In the genomic region with DNA sequence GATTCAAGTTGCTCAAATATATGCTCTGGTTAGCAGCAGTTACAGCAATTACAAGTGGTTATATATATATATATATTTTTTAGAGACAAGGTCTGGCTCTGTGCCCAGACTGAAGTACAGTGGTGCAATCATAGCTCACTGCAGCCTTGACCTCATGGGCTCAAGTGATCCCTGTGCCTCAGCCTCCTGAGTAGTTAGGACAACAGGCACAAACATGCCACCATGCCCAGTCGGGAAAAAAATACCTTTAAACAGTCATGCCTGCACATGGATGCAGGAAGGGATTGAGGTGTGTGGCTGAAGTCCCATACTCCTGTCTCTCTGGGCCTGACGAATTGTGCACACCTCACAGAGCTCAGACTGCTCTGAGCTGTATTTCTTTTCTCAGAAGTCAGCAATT, we compare ENCODE assay signal across 14 cellular contexts. TPM values are rescaled to one million over a fixed set of nuclear protein-coding genes. Genes with fewer than 3 reads are reported as not detected.
DNase-seq lines count a peak whose midpoint lies in the region; ATAC-seq, FAIRE-seq and TF ChIP-seq lines count a peak whose summit lies in the region.
"Had no signal": no experiment of that assay in that cellular context is flagged by ENCODE, and none has a peak within 500 bp of the region (broad histone marks: within the 10 kb centered on the region; RNA-seq: fewer than 3 reads in every experiment).

No MANE protein-coding gene starts in this region.

- ATAC-seq in HepG2 = peak; percentile 99
- ATAC-seq: psoas muscle had no signal

- no peaks in the 10 kb centered on the region for H3K79me2 ChIP-seq in HepG2 (ENCODE audit: insufficient read depth, low read length)

- H3K4me1 ChIP-seq in HepG2 (ENCODE audit: insufficient read depth, low read length) = peaks cover 11% of the 10 kb centered on the region
- H3K4me1 ChIP-seq: psoas muscle had no signal

- in situ Hi-C loops in brain microvascular endothelial cell (cut with HindIII; ENCODE audit: low pct_ligation_motif_present, low sequenced_read_pairs) (loop anchor here (25.0 kb wide), 1 partner anchor 199 kb away; no protein-coding TSS in a partner anchor), HepG2 (cut with HindIII; ENCODE audit: extremely low pct_ligation_motif_present, low pct_unique_long_range_greater_than_20kb) (no loop called here)

- H3K36me3 ChIP-seq in brain microvascular endothelial cell (replicated peaks) (no peaks in the 10 kb centered on the region), HepG2 (replicated peaks in 1 of 2; ENCODE audit: control insufficient read depth in 1 of 2, insufficient read depth in 2 of 2, low read length in 2 of 2) (no peaks in the 10 kb centered on the region)

- no peak for TF ChIP-seq POLR2A in HepG2 (IDR thresholded peaks at IDR 0.05; ENCODE audit: insufficient read depth in 1 of 2, low read depth in 2 of 2, low read length in 2 of 2)

- intact Hi-C loops in HepG2 (cut with micrococcal nuclease; ENCODE audit: unreplicated experiment) = no loop called here

- TF ChIP-seq CTCF in brain microvascular endothelial cell (IDR thresholded peaks at IDR 0.05; ENCODE audit: low read depth, low read length, missing control alignments) (no peak), HepG2 (CRISPR knock-in tag; IDR thresholded peaks at IDR 0.05) (no peak), endothelial cell (IDR thresholded peaks at IDR 0.05; ENCODE audit: unreplicated experiment) (no peak)

- H3K27ac Mint-ChIP-seq in endothelial cell (ENCODE audit: unreplicated experiment) = no peak overlapping the region
- H3K27ac Mint-ChIP-seq: activated naive CD8-positive, alpha-beta T cell treated with anti-CD3 and anti-CD28 coated beads, Interleukin-2, amount 10 ng/mL, durations not matched to agents 7 days and 5 days; dendritic cell treated with granulocyte-macrophage colony-stimulating factor and Interleukin-4, amounts not matched to agents 40 ng/mL and 50 ng/mL, for 4 days had no signal

- H3K4me1 Mint-ChIP-seq in endothelial cell (ENCODE audit: unreplicated experiment) = no peaks in the 10 kb centered on the region

- no peak for TF ChIP-seq RAD21 in HepG2 (CRISPR knock-in tag; IDR thresholded peaks at IDR 0.05)

- H3K9me3 Mint-ChIP-seq in endothelial cell (ENCODE audit: unreplicated experiment) = no peaks in the 10 kb centered on the region

- H3K27me3 ChIP-seq in brain microvascular endothelial cell (replicated peaks) (no peaks in the 10 kb centered on the region), HepG2 (ENCODE audit: control insufficient read depth in 1 of 2, insufficient read depth in 2 of 2, low read length in 2 of 2) (no peaks in the 10 kb centered on the region; a peak in 1 of 5 replicates)

- H2AFZ ChIP-seq in HepG2 (ENCODE audit: low read length) = no peak overlapping the region

- peak; percentile 84 for FAIRE-seq in HepG2 (lab: Jason Lieb, UNC)

- H3K27me3 Mint-ChIP-seq in endothelial cell (ENCODE audit: unreplicated experiment) = no peaks in the 10 kb centered on the region
- H3K27me3 Mint-ChIP-seq: activated naive CD8-positive, alpha-beta T cell treated with anti-CD3 and anti-CD28 coated beads, Interleukin-2, amount 10 ng/mL, durations not matched to agents 7 days and 5 days; dendritic cell treated with granulocyte-macrophage colony-stimulating factor and Interleukin-4, amounts not matched to agents 40 ng/mL and 50 ng/mL, for 4 days had no signal

- DNase-seq in NCI-H1417 (lab: John Stamatoyannopoulos, UW) (peak; percentile 23 to 79 (median 36)), NCI-H1417 treated with DMSO at 0.1 percent for 48 hours (lab: John Stamatoyannopoulos, UW) (no peak), MV-4-11 (lab: John Stamatoyannopoulos, UW) (peak; percentile 65), brain microvascular endothelial cell (peak; percentile 74), HepG2 (ENCODE audit: low spot score) (peak; percentile 88), endothelial cell (ENCODE audit: low spot score) (no peak), NCI-H187 treated with DMSO at 0.1 percent for 48 hours (lab: John Stamatoyannopoulos, UW) (no peak)
- DNase-seq in stimulated activated CD4-positive, alpha-beta T cell treated with anti-CD3 and anti-CD28 coated beads, Interleukin-1b, Interleukin-23, amount 100 ng/mL, for 48 hours = no peak
- DNase-seq: activated naive CD8-positive, alpha-beta T cell treated with anti-CD3 and anti-CD28 coated beads, Interleukin-2, amount 10 ng/mL, durations not matched to agents 7 days and 5 days; islet precursor cell; NCI-H524 treated with DMSO at 0.1 percent for 48 hours; psoas muscle; stimulated activated CD4-positive, alpha-beta T cell treated with anti-CD3 and anti-CD28 coated beads, Interleukin-2, amount 100 ng/mL, for 24 hours had no signal

- peak in 1 of 2 experiments; percentile 63; a peak in 1 of 4 replicates for TF ChIP-seq EP300 in HepG2 (IDR thresholded peaks at IDR 0.05; ENCODE audit: low read depth in 2 of 2, low read length in 2 of 2)
- no peak for TF ChIP-seq EP300 in HepG2 (CRISPR knock-in tag; IDR thresholded peaks at IDR 0.05; ENCODE audit: borderline replicate concordance)

- H3K27ac ChIP-seq in brain microvascular endothelial cell (no peak overlapping the region), HepG2 (ENCODE audit: extremely low read length, insufficient read depth, low read length) (peak overlapping the region; percentile 29)
- H3K27ac ChIP-seq: psoas muscle had no signal

- H3K4me3 ChIP-seq in brain microvascular endothelial cell (ENCODE audit: low read depth, low read length) (no peak overlapping the region), HepG2 (replicated peaks in 1 of 3; ENCODE audit: insufficient read depth in 1 of 3, low read depth in 2 of 3, low read length in 3 of 3) (no peak overlapping the region)
- H3K4me3 ChIP-seq: psoas muscle had no signal

- no peak overlapping the region for H3K9ac ChIP-seq in HepG2 (ENCODE audit: insufficient read depth, low read depth, low read length)

- WGBS in HepG2 (ENCODE audit: low lambda C conversion rate) = 3% methylated on average over 2 of the region's 2 CpGs

- H3K36me3 Mint-ChIP-seq in endothelial cell (ENCODE audit: low read depth, unreplicated experiment) = no peaks in the 10 kb centered on the region

- CTCF ChIA-PET in HepG2 (lab: Yijun Ruan, JAX; ENCODE audit: low intra/inter-chr PET ratio, low total read pairs) = no interaction called here

- H3K9me3 ChIP-seq in HepG2 (ENCODE audit: low read length) = peaks cover 16% of the 10 kb centered on the region
- H3K9me3 ChIP-seq: psoas muscle had no signal

- BruUV-seq in HepG2 (replicated peaks; lab: Mats Ljungman, UMichigan) = no TSS peak

- POLR2A ChIA-PET in HepG2 (lab: Yijun Ruan, JAX) = interaction anchor here (1.1 kb wide), 1 partner anchor 9 kb away, joined by 3 read pairs; no protein-coding TSS in a partner anchor

- peak overlapping the region; percentile 40; the same call in 1 of the 2 replicates for H3K4me2 ChIP-seq in HepG2 (ENCODE audit: low read depth, low read length)

- no peak overlapping the region for H3K4me3 Mint-ChIP-seq in endothelial cell (ENCODE audit: unreplicated experiment)
- H3K4me3 Mint-ChIP-seq: activated naive CD8-positive, alpha-beta T cell treated with anti-CD3 and anti-CD28 coated beads, Interleukin-2, amount 10 ng/mL, durations not matched to agents 7 days and 5 days; dendritic cell treated with granulocyte-macrophage colony-stimulating factor and Interleukin-4, amounts not matched to agents 40 ng/mL and 50 ng/mL, for 4 days had no signal

- no peaks in the 10 kb centered on the region for H4K20me1 ChIP-seq in HepG2 (ENCODE audit: insufficient read depth, low read length)

TF ChIP-seq in HepG2, 621 proteins besides CTCF, POLR2A, EP300 and RAD21 (continues in another document):
- TF ChIP-seq SNAI1 (CRISPR knock-in tag; IDR thresholded peaks at IDR 0.05; ENCODE audit: borderline replicate concordance) (no peak), ZNF264 (CRISPR knock-in tag; IDR thresholded peaks at IDR 0.05) (0 out of 2 replicates have a peak, but pooled peaks have one; percentile 32), JUND (CRISPR knock-in tag; IDR thresholded peaks at IDR 0.05) (no peak), ZFX (CRISPR knock-in tag; IDR thresholded peaks at IDR 0.05; ENCODE audit: low read depth) (no peak)
- TF ChIP-seq, protein P1, sequence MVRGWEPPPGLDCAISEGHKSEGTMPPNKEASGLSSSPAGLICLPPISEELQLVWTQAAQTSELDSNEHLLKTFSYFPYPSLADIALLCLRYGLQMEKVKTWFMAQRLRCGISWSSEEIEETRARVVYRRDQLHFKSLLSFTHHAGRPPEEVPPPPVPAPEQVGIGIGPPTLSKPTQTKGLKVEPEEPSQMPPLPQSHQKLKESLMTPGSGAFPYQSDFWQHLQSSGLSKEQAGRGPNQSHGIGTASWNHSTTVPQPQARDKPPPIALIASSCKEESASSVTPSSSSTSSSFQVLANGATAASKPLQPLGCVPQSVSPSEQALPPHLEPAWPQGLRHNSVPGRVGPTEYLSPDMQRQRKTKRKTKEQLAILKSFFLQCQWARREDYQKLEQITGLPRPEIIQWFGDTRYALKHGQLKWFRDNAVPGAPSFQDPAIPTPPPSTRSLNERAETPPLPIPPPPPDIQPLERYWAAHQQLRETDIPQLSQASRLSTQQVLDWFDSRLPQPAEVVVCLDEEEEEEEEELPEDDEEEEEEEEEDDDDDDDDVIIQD (CRISPR knock-in tag; IDR thresholded peaks at IDR 0.05; ENCODE audit: low read depth) = peak; percentile 31; the same call in 1 of the 2 replicates

RNA-seq across cellular contexts. Expression of a gene that starts 19.6 kb away (rescaled TPM):
- total RNA-seq in HepG2 (2016; rRNA removed; fragmentation: Illumina TruSeq; extraction: Trizol) = 0.07 and 0.09 TPM in 2 replicates
- total RNA-seq in HepG2 (2016; cell fraction: cytosol; rRNA removed; fragmentation: Illumina TruSeq; extraction: Trizol; ENCODE audit: low read depth) = not detected in 2 replicates
- 0.15 TPM in 1 of 2 replicates, not detected in the other for total RNA-seq in HepG2 (2016; cell fraction: insoluble cytoplasmic fraction; rRNA removed; fragmentation: Illumina TruSeq; extraction: Trizol)
- total RNA-seq in HepG2 (2016; cell fraction: membrane; rRNA removed; fragmentation: Illumina TruSeq; extraction: Trizol) = not detected in 2 replicates
- total RNA-seq in HepG2 (2016; cell fraction: nucleus; rRNA removed; fragmentation: Illumina TruSeq; extraction: Trizol) = 0.12 and 0.25 TPM in 2 replicates
- not detected in 2 replicates for polyA plus RNA-seq in HepG2 (2011; rRNA removed)
- polyA plus RNA-seq in HepG2 (2011; cell fraction: cytosol; rRNA removed) = not detected in 2 replicates
- not detected in 2 replicates for polyA plus RNA-seq in HepG2 (2011; cell fraction: nucleus; rRNA removed)
- not detected in 2 replicates for polyA plus RNA-seq in HepG2 (2012)
- not detected in 2 replicates for polyA plus RNA-seq in HepG2 (2016; cell fraction: cytosol; fragmentation: Illumina TruSeq; extraction: Trizol; ENCODE audit: low read depth)
- not detected in 2 replicates for polyA plus RNA-seq in HepG2 (2016; cell fraction: insoluble cytoplasmic fraction; fragmentation: Illumina TruSeq; extraction: Trizol; ENCODE audit: low read depth)
- polyA plus RNA-seq in HepG2 (2016; cell fraction: membrane; fragmentation: Illumina TruSeq; extraction: Trizol; ENCODE audit: low read depth) = not detected in 2 replicates
- polyA plus RNA-seq in HepG2 (2016; cell fraction: nucleus; fragmentation: Illumina TruSeq; extraction: Trizol; ENCODE audit: insufficient read depth, low read depth) = 0.11 and 0.85 TPM in 2 replicates
- polyA minus RNA-seq in HepG2 (2011; rRNA and poly(A)+ RNA removed; ENCODE audit: low replicate concordance) = 0.07 TPM in 1 of 2 replicates, not detected in the other
- polyA minus RNA-seq in HepG2 (2011; cell fraction: cytosol; rRNA and poly(A)+ RNA removed) = not detected in 2 replicates
- 0.25 and 0.26 TPM in 2 replicates for polyA minus RNA-seq in HepG2 (2011; cell fraction: nucleus; rRNA and poly(A)+ RNA removed)
- total RNA-seq in endothelial cell (ENCODE audit: unreplicated experiment) = 2.6 TPM
- total RNA-seq: activated naive CD8-positive, alpha-beta T cell treated with anti-CD3 and anti-CD28 coated beads, Interleukin-2, amount 10 ng/mL, durations not matched to agents 7 days and 5 days had no signal

Comparison
In these comparisons a context has a peak if more than half of its experiments do, and no peak if none do; other contexts are left out.
1. DNase-seq: peak in NCI-H1417 (3 of 3), MV-4-11 (single experiment), brain microvascular endothelial cell (single experiment) and HepG2 (single experiment); none in NCI-H1417 treated with DMSO at 0.1 percent for 48 hours (single experiment), endothelial cell (single experiment), NCI-H187 treated with DMSO at 0.1 percent for 48 hours (single experiment) and stimulated activated CD4-positive, alpha-beta T cell treated with anti-CD3 and anti-CD28 coated beads, Interleukin-1b, Interleukin-23, amount 100 ng/mL, for 48 hours (single experiment).